1 cellular context compared by ENCODE assay signal in genomic region chr6:33116417-33116816, GRCh38.
TF ChIP-seq lines count a peak whose summit lies in the region.

No MANE protein-coding gene starts in this region.

TF ChIP-seq in IMR-90, 13 proteins besides CTCF, POLR2A, EP300 and RAD21:
- TF ChIP-seq USF2 (IDR thresholded peaks at IDR 0.05; ENCODE audit: low read depth, low read length): no peak
- no peak for TF ChIP-seq RCOR1 (IDR thresholded peaks at IDR 0.05; ENCODE audit: insufficient replicate concordance, low read length)
- TF ChIP-seq SMC3 (IDR thresholded peaks at IDR 0.05; ENCODE audit: low read depth, low read length): no peak
- TF ChIP-seq FOS (IDR thresholded peaks at IDR 0.05; ENCODE audit: low read depth, low read length): no peak
- TF ChIP-seq MAFK (IDR thresholded peaks at IDR 0.05; ENCODE audit: low read depth, low read length): no peak
- no peak for TF ChIP-seq ELK1 (IDR thresholded peaks at IDR 0.05; ENCODE audit: borderline replicate concordance, low read depth, low read length)
- TF ChIP-seq MAZ (IDR thresholded peaks at IDR 0.05; ENCODE audit: borderline replicate concordance, low read depth, low read length): no peak
- no peak for TF ChIP-seq BHLHE40 (IDR thresholded peaks at IDR 0.05; ENCODE audit: low read depth, low read length)
- no peak for TF ChIP-seq CEBPB (IDR thresholded peaks at IDR 0.05; ENCODE audit: low read depth, low read length)
- no peak for TF ChIP-seq RFX5 (IDR thresholded peaks at IDR 0.05; ENCODE audit: low read depth, low read length)
- no peak for TF ChIP-seq CHD1 (IDR thresholded peaks at IDR 0.05; ENCODE audit: low read depth, low read length)
- TF ChIP-seq NFE2L2 (IDR thresholded peaks at IDR 0.05; ENCODE audit: low read depth, low read length): no peak
- TF ChIP-seq MXI1 (IDR thresholded peaks at IDR 0.05; ENCODE audit: borderline replicate concordance, low read depth, low read length): no peak
